Comparison of ENCODE assay signal across 14 cellular contexts in the genomic region with DNA sequence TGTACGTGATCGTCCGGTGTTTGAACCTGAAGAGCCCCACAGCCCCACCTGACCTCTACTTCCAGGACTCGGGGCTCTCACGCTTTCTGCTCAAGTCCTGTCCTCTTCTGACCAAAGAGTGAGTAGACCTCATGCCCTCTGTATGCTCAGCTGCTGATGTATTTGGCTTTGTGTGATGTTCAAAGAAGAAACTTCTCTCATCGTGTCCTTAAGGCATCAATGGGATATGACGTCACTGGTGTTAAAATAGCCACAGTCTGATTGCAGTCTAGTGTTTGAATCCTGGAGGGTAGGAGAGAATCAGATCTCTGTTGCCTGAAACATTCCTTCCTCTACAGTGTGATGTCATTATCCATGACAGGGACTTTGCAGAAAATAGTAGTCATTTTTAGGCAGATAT. TPM values are rescaled to one million over a fixed set of nuclear protein-coding genes. Genes with fewer than 3 reads are reported as not detected.
A peak's percentile ranks its signal among the peaks of the same experiment; 100 is the strongest.
DNase-seq lines count a peak whose midpoint lies in the region; ATAC-seq, FAIRE-seq and TF ChIP-seq lines count a peak whose summit lies in the region.
"Had no signal": no experiment of that assay in that cellular context is flagged by ENCODE, and none has a peak within 500 bp of the region (broad histone marks: within the 10 kb centered on the region; RNA-seq: fewer than 3 reads in every experiment).

No MANE protein-coding gene starts in this region.

- H3K36me3 ChIP-seq in esophagus squamous epithelium: peaks cover 0 to 44% (median 0%) of the 10 kb centered on the region in 3 donors
- H3K36me3 ChIP-seq in pancreas: peaks cover 0 to 16% (median 0%) of the 10 kb centered on the region in 3 donors

- peak overlapping the region in 1 of 2 donors; percentile 81 for H3K27ac Mint-ChIP-seq in natural killer cell treated with Interleukin-12 subunit alpha and Interleukin-12 subunit beta and Interleukin-15 and Interleukin-18, amount 100 ng/mL, for 72 hours
- H3K27ac Mint-ChIP-seq: stimulated activated naive CD8-positive, alpha-beta T cell treated with anti-CD3 and anti-CD28 coated beads, Interleukin-15, amount 100 ng/mL, for 72 hours had no signal

- H3K4me3 ChIP-seq in esophagus squamous epithelium (no peak overlapping the region), pancreas (no peak overlapping the region)

- H3K4me3 Mint-ChIP-seq in natural killer cell treated with Interleukin-12 subunit alpha and Interleukin-12 subunit beta and Interleukin-15 and Interleukin-18, amount 100 ng/mL, for 72 hours: no peak overlapping the region
- H3K4me3 Mint-ChIP-seq: activated T-cell treated with anti-CD3 and anti-CD28 coated beads, Interleukin-2, amount 50 U/mL, for 4 hours; stimulated activated naive CD8-positive, alpha-beta T cell treated with anti-CD3 and anti-CD28 coated beads, Interleukin-15, amount 100 ng/mL, for 72 hours had no signal

- no peaks in the 10 kb centered on the region for H3K9me3 ChIP-seq in esophagus squamous epithelium
- H3K9me3 ChIP-seq in pancreas: no peaks in the 10 kb centered on the region

- no peak for TF ChIP-seq CTCF in esophagus squamous epithelium (IDR thresholded peaks at IDR 0.05)
- TF ChIP-seq CTCF in pancreas (IDR thresholded peaks at IDR 0.05): no peak

- peaks cover 30% of the 10 kb centered on the region for H3K36me3 Mint-ChIP-seq in natural killer cell treated with Interleukin-12 subunit alpha and Interleukin-12 subunit beta and Interleukin-15 and Interleukin-18, amount 100 ng/mL, for 72 hours

- 78 to 85% methylated on average over 4 to 6 of the region's 7 CpGs for WGBS in esophagus squamous epithelium, 2 donors
- 39 to 46% methylated on average over 7 of the region's 7 CpGs for WGBS in pancreas, 2 donors

- no peak for FAIRE-seq in pancreas (lab: Jason Lieb, UNC)
- FAIRE-seq: GM18507, H54, keratinocyte had no signal

- H3K4me1 ChIP-seq in esophagus squamous epithelium (peaks cover 11 to 98% (median 56%) of the 10 kb centered on the region in 3 donors), pancreas (peaks cover 75 to 91% (median 86%) of the 10 kb centered on the region in 3 donors)

- H3K27me3 ChIP-seq in esophagus squamous epithelium: no peaks in the 10 kb centered on the region
- no peaks in the 10 kb centered on the region for H3K27me3 ChIP-seq in pancreas

- TF ChIP-seq POLR2A in esophagus squamous epithelium (IDR thresholded peaks at IDR 0.05): no peak

- ATAC-seq in pancreas (peak in 2 of 4 donors; percentile 4 to 7), HG03108 (IDR thresholded peaks at IDR 0.05; ENCODE audit: unreplicated experiment) (no peak)
- ATAC-seq in natural killer cell treated with Interleukin-12 subunit alpha and Interleukin-12 subunit beta and Interleukin-15 and Interleukin-18, amount 100 ng/mL, for 72 hours: no peak
- ATAC-seq: activated T-cell treated with anti-CD3 and anti-CD28 coated beads, Interleukin-2, amount 50 U/mL, for 4 hours; stimulated activated naive CD8-positive, alpha-beta T cell treated with anti-CD3 and anti-CD28 coated beads, Interleukin-15, amount 100 ng/mL, for 72 hours had no signal

- no peaks in the 10 kb centered on the region for H3K27me3 Mint-ChIP-seq in natural killer cell treated with Interleukin-12 subunit alpha and Interleukin-12 subunit beta and Interleukin-15 and Interleukin-18, amount 100 ng/mL, for 72 hours
- H3K27me3 Mint-ChIP-seq: stimulated activated naive CD8-positive, alpha-beta T cell treated with anti-CD3 and anti-CD28 coated beads, Interleukin-15, amount 100 ng/mL, for 72 hours had no signal

- peaks cover 40 to 63% of the 10 kb centered on the region in 2 donors for H3K4me1 Mint-ChIP-seq in natural killer cell treated with Interleukin-12 subunit alpha and Interleukin-12 subunit beta and Interleukin-15 and Interleukin-18, amount 100 ng/mL, for 72 hours (ENCODE audit: low read depth in 2 of 2)

- DNase-seq in DMS79 treated with DMSO at 0.1 percent for 48 hours (lab: John Stamatoyannopoulos, UW) (peak; percentile 28), NCI-H774 (lab: John Stamatoyannopoulos, UW) (peak; percentile 96), esophagus squamous epithelium (lab: John Stamatoyannopoulos, UW) (no peak), pancreas (no peak), OCI-M2 (lab: John Stamatoyannopoulos, UW; ENCODE audit: unreplicated experiment) (no peak), NCI-H2171 treated with DMSO at 0.1 percent for 48 hours (lab: John Stamatoyannopoulos, UW) (no peak)
- no peak for DNase-seq in natural killer cell treated with Interleukin-12 subunit alpha and Interleukin-12 subunit beta and Interleukin-15 and Interleukin-18, amount 100 ng/mL, for 72 hours (ENCODE audit: low spot score)
- DNase-seq: activated T-cell treated with anti-CD3 and anti-CD28 coated beads, Interleukin-2, amount 50 U/mL, for 4 hours; stimulated activated CD4-positive, alpha-beta T cell treated with anti-CD3 and anti-CD28 coated beads, Interleukin-12 subunit alpha, Interleukin-12 subunit beta, amount 100 ng/mL, for 4 hours; stimulated activated naive CD8-positive, alpha-beta T cell treated with anti-CD3 and anti-CD28 coated beads, Interleukin-15, amount 100 ng/mL, for 72 hours had no signal

- intact Hi-C loops in esophagus squamous epithelium (cut with DNase I) (no loop called here), pancreas (cut with DNase I) (no loop called here)

- H3K9me3 Mint-ChIP-seq in natural killer cell treated with Interleukin-12 subunit alpha and Interleukin-12 subunit beta and Interleukin-15 and Interleukin-18, amount 100 ng/mL, for 72 hours: no peaks in the 10 kb centered on the region
- H3K9me3 Mint-ChIP-seq: activated T-cell treated with anti-CD3 and anti-CD28 coated beads, Interleukin-2, amount 50 U/mL, for 4 hours; stimulated activated naive CD8-positive, alpha-beta T cell treated with anti-CD3 and anti-CD28 coated beads, Interleukin-15, amount 100 ng/mL, for 72 hours had no signal

- peak overlapping the region; percentile 50 to 94 (median 82) for H3K27ac ChIP-seq in esophagus squamous epithelium
- peak overlapping the region; percentile 36 to 94 (median 80) for H3K27ac ChIP-seq in pancreas

RNA-seq across cellular contexts. Expression of a gene that starts 28.1 kb away (rescaled TPM):
- total RNA-seq in esophagus squamous epithelium (10 to 100 TPM; 31.0 to 49.3 (median 35.3) TPM), pancreas (100 to 1,000 TPM; 104 to 151 (median 132) TPM)
- polyA plus RNA-seq in pancreas: 10 to 100 TPM in 1 of 2 donors, 1 to 10 TPM in 1; 7.9 to 16.2 TPM
- total RNA-seq in natural killer cell treated with Interleukin-12 subunit alpha and Interleukin-12 subunit beta and Interleukin-15 and Interleukin-18, amount 100 ng/mL, for 72 hours: 100 to 1,000 TPM; 130 to 214 TPM

Comparison
In these comparisons a context has a peak if more than half of its experiments do, and no peak if none do; other contexts are left out.
1. DNase-seq: peak in DMS79 treated with DMSO at 0.1 percent for 48 hours (single experiment) and NCI-H774 (single experiment); none in esophagus squamous epithelium (single experiment), pancreas (0 of 6), OCI-M2 (single experiment), NCI-H2171 treated with DMSO at 0.1 percent for 48 hours (single experiment) and natural killer cell treated with Interleukin-12 subunit alpha and Interleukin-12 subunit beta and Interleukin-15 and Interleukin-18, amount 100 ng/mL, for 72 hours (single experiment).